In the genomic region with DNA sequence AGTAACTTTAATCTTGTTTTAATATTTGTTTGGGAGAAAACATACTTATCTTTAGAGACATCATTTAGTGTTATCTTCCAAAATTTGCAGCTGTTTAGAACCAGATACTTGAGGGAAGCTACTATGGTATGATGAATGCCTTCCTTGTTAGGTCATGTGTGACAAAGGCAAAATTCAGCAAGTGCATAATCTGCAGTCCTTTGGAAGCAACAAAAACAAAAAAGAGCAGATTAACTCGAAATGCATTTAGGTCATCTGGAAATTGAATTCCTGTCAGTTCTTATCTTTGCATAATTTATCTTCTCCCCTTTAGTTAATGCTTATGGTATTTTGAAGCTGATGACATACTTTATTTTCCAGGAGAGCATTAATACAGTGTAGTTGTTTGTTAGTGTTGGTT, we compare ENCODE assay signal across 13 cellular contexts. TPM values are rescaled to one million over a fixed set of nuclear protein-coding genes. Genes with fewer than 3 reads are reported as not detected.
DNase-seq lines count a peak whose midpoint lies in the region; ATAC-seq and TF ChIP-seq lines count a peak whose summit lies in the region.
"Had no signal": no experiment of that assay in that cellular context is flagged by ENCODE, and none has a peak within 500 bp of the region (broad histone marks: within the 10 kb centered on the region; RNA-seq: fewer than 3 reads in every experiment).

No MANE protein-coding gene starts in this region.

- peaks cover 42% of the 10 kb centered on the region for H3K4me1 ChIP-seq in A673 (ENCODE audit: insufficient read depth, low read length, poor library complexity, severe bottlenecking)
- H3K4me1 ChIP-seq in CD4-positive, alpha-beta memory T cell (ENCODE audit: insufficient read depth, low read length), result peaks cover 68% of the 10 kb centered on the region

- peak overlapping the region in 2 of 8 donors; percentile 28 to 36 for H3K4me3 Mint-ChIP-seq in CD4-positive, alpha-beta memory T cell
- H3K4me3 Mint-ChIP-seq: activated B cell treated with CpG ODN at 0.5 μM for 24 hours; CD8-positive, alpha-beta T cell; stimulated activated naive CD8-positive, alpha-beta T cell treated with anti-CD3 and anti-CD28 coated beads, Interleukin-15, Interleukin-2, amounts not matched to agents 100 ng/mL and 50 ng/mL, for 24 hours had no signal

- peak overlapping the region in 2 of 7 donors; percentile 17 to 81 for H3K27ac Mint-ChIP-seq in CD4-positive, alpha-beta memory T cell
- H3K27ac Mint-ChIP-seq: activated B cell treated with CpG ODN at 0.5 μM for 24 hours; CD8-positive, alpha-beta T cell; stimulated activated naive CD8-positive, alpha-beta T cell treated with anti-CD3 and anti-CD28 coated beads, Interleukin-15, Interleukin-2, amounts not matched to agents 100 ng/mL and 50 ng/mL, for 24 hours had no signal

- no peak overlapping the region for H3K27ac ChIP-seq in A673 (ENCODE audit: low read depth, low read length, poor library complexity, severe bottlenecking)
- no peak overlapping the region for H3K27ac ChIP-seq in CD4-positive, alpha-beta memory T cell (ENCODE audit: low read depth, low read length)
- H3K27ac ChIP-seq: HL-60, RWPE1 had no signal

- POLR2A ChIA-PET in A673 (lab: Charles Lee; ENCODE audit: low non-redundant PET), result no interaction called here
- POLR2A ChIA-PET in CD4-positive, alpha-beta memory T cell (lab: Charles Lee; ENCODE audit: partially characterized antibody), result interaction anchor here (0.8 to 2.7 kb wide), 2 partner anchors 58 to 59 kb away, joined by 3 to 8 read pairs; no protein-coding TSS in a partner anchor

- no peaks in the 10 kb centered on the region for H3K36me3 ChIP-seq in A673 (ENCODE audit: insufficient read depth, low read length, poor library complexity, severe bottlenecking)
- H3K36me3 ChIP-seq in CD4-positive, alpha-beta memory T cell (ENCODE audit: insufficient read depth, low read length), result no peaks in the 10 kb centered on the region

- TF ChIP-seq CTCF in A673 (conservative IDR thresholded peaks at IDR 0.05; ENCODE audit: low read depth, low read length), result no peak

- no peaks in the 10 kb centered on the region for H3K27me3 Mint-ChIP-seq in CD4-positive, alpha-beta memory T cell
- H3K27me3 Mint-ChIP-seq: activated B cell treated with CpG ODN at 0.5 μM for 24 hours; stimulated activated naive CD8-positive, alpha-beta T cell treated with anti-CD3 and anti-CD28 coated beads, Interleukin-15, Interleukin-2, amounts not matched to agents 100 ng/mL and 50 ng/mL, for 24 hours had no signal

- intact Hi-C loops in A673 (cut with micrococcal nuclease; ENCODE audit: unreplicated experiment), result no loop called here
- intact Hi-C loops in CD4-positive, alpha-beta memory T cell (cut with micrococcal nuclease), result loop anchor here (5.0 kb wide), 1 partner anchor 138 kb away; a partner anchor contains a TSS

- BruUV-seq in A673 (replicated peaks; lab: Mats Ljungman, UMichigan), result no TSS peak

- H3K36me3 Mint-ChIP-seq in CD4-positive, alpha-beta memory T cell, result peaks cover 0 to 8% of the 10 kb centered on the region in 2 donors

- CTCF ChIA-PET in A673 (lab: Charles Lee), result no interaction called here
- CTCF ChIA-PET in CD4-positive, alpha-beta memory T cell (lab: Charles Lee; ENCODE audit: partially characterized antibody), result interaction anchor here (0.9 to 2.3 kb wide), 7 partner anchors 17 to 172 kb away, joined by 3 to 21 read pairs (median 5); no protein-coding TSS in a partner anchor

- no peaks in the 10 kb centered on the region for H3K27me3 ChIP-seq in A673 (replicated peaks; ENCODE audit: insufficient read depth, low read depth, low read length, poor library complexity)
- no peaks in the 10 kb centered on the region for H3K27me3 ChIP-seq in CD4-positive, alpha-beta memory T cell (ENCODE audit: insufficient read depth, low read length)

- H3K4me1 Mint-ChIP-seq in CD4-positive, alpha-beta memory T cell, result peaks cover 56 to 83% (median 67%) of the 10 kb centered on the region in 4 donors

- H3K9me3 ChIP-seq in A673 (ENCODE audit: low read depth, low read length, poor library complexity, severe bottlenecking), result no peaks in the 10 kb centered on the region
- no peaks in the 10 kb centered on the region for H3K9me3 ChIP-seq in CD4-positive, alpha-beta memory T cell (ENCODE audit: control insufficient read depth in 1 of 2, low read length in 2 of 2)

- no peak overlapping the region for H3K4me3 ChIP-seq in A673 (ENCODE audit: low read depth, low read length, poor library complexity, severe bottlenecking)
- H3K4me3 ChIP-seq in CD4-positive, alpha-beta memory T cell (ENCODE audit: low read length in 2 of 2), result no peak overlapping the region

- peak; percentile 44 for DNase-seq in A673 (ENCODE audit: low spot score)
- peak; percentile 50 for DNase-seq in GM03348 (ENCODE audit: low spot score)
- peak; percentile 13 for DNase-seq in amniotic stem cell (lab: John Stamatoyannopoulos, UW)
- DNase-seq in hepatic stellate cell (ENCODE audit: low spot score), result peak; percentile 29
- no peak for DNase-seq in ecto neural progenitor cell (ENCODE audit: low spot score)
- no peak for DNase-seq in CD4-positive, alpha-beta memory T cell
- DNase-seq: activated B cell treated with CpG ODN at 0.5 μM for 24 hours; CD8-positive, alpha-beta T cell had no signal

- H3K9me3 Mint-ChIP-seq in CD4-positive, alpha-beta memory T cell, result peaks cover 0 to 2% (median 0%) of the 10 kb centered on the region in 8 donors
- H3K9me3 Mint-ChIP-seq: activated B cell treated with CpG ODN at 0.5 μM for 24 hours; CD8-positive, alpha-beta T cell; stimulated activated naive CD8-positive, alpha-beta T cell treated with anti-CD3 and anti-CD28 coated beads, Interleukin-15, Interleukin-2, amounts not matched to agents 100 ng/mL and 50 ng/mL, for 24 hours had no signal

- ATAC-seq in HG02642 (IDR thresholded peaks at IDR 0.05; ENCODE audit: poor library complexity, unreplicated experiment), result no peak
- no peak for ATAC-seq in HG03469 (IDR thresholded peaks at IDR 0.05; ENCODE audit: unreplicated experiment)
- ATAC-seq: CD8-positive, alpha-beta T cell had no signal

RNA-seq across cellular contexts. Expression of a gene that starts 3.5 kb away (rescaled TPM):
- 20.9 and 21.4 TPM in 2 replicates for total RNA-seq in A673 (2021)
- total RNA-seq in CD4-positive, alpha-beta memory T cell, result 10 to 100 TPM; 42.1 to 43.6 TPM
- 10 to 100 TPM; 33.8 to 44.1 TPM for polyA plus RNA-seq in CD4-positive, alpha-beta memory T cell

Comparison
In these comparisons a context has a peak if more than half of its experiments do, and no peak if none do; other contexts are left out.
1. DNase-seq: peak in A673 (single experiment), GM03348 (single experiment), amniotic stem cell (single experiment) and hepatic stellate cell (single experiment); none in ecto neural progenitor cell (single experiment) and CD4-positive, alpha-beta memory T cell (0 of 5).